Comparison of ENCODE assay signal across 25 cellular contexts in genomic region chr2:190641469-190641868, GRCh38. TPM values are rescaled to one million over a fixed set of nuclear protein-coding genes. Genes with fewer than 3 reads are reported as not detected.
DNase-seq lines count a peak whose midpoint lies in the region; ATAC-seq, FAIRE-seq and TF ChIP-seq lines count a peak whose summit lies in the region.
"Had no signal": no experiment of that assay in that cellular context is flagged by ENCODE, and none has a peak within 500 bp of the region (broad histone marks: within the 10 kb centered on the region; RNA-seq: fewer than 3 reads in every experiment).

No MANE protein-coding gene starts in this region.

- intact Hi-C loops in uterus (cut with DNase I; ENCODE audit: low total_unique reads), result no loop called here

- no peaks in the 10 kb centered on the region for H3K9me3 Mint-ChIP-seq in nephron progenitor cell
- H3K9me3 Mint-ChIP-seq: activated naive CD8-positive, alpha-beta T cell treated with anti-CD3 and anti-CD28 coated beads, Interleukin-2, amount 10 ng/mL, durations not matched to agents 7 days and 5 days; activated T-helper 17 cell treated with anti-CD3 and anti-CD28 coated beads, Interleukin-2, amount 50 U/mL, for 72 hours; stimulated activated naive CD8-positive, alpha-beta T cell treated with anti-CD3 and anti-CD28 coated beads, Interleukin-15, Interleukin-2, amounts not matched to agents 100 ng/mL and 50 ng/mL, for 24 hours had no signal

- in situ Hi-C loops in brain microvascular endothelial cell (cut with HindIII; ENCODE audit: low pct_ligation_motif_present, low sequenced_read_pairs), result no loop called here

- 27% methylated on average over 3 of the region's 3 CpGs for WGBS in A549 (ENCODE audit: missing lambda C conversion rate)

- no peaks in the 10 kb centered on the region for H3K36me3 ChIP-seq in uterus
- H3K36me3 ChIP-seq in brain microvascular endothelial cell (replicated peaks), result no peaks in the 10 kb centered on the region
- H3K36me3 ChIP-seq: esophagus squamous epithelium, spleen, upper lobe of left lung had no signal

- H3K27me3 Mint-ChIP-seq in nephron progenitor cell (ENCODE audit: low read depth, poor library complexity), result no peaks in the 10 kb centered on the region
- H3K27me3 Mint-ChIP-seq: activated T-helper 17 cell treated with anti-CD3 and anti-CD28 coated beads, Interleukin-2, amount 50 U/mL, for 72 hours; stimulated activated naive CD8-positive, alpha-beta T cell treated with anti-CD3 and anti-CD28 coated beads, Interleukin-15, Interleukin-2, amounts not matched to agents 100 ng/mL and 50 ng/mL, for 24 hours had no signal

- H3K9me3 ChIP-seq in A549 (no peaks in the 10 kb centered on the region), uterus (no peaks in the 10 kb centered on the region)
- H3K9me3 ChIP-seq: body of pancreas, esophagus squamous epithelium, SK-N-SH, spleen, upper lobe of left lung had no signal

- DNase-seq in A549 (ENCODE audit: low read depth in 1 of 2, low spot score in 1 of 2) (peak in 1 of 2 experiments; percentile 23), NCI-H526 treated with DMSO at 0.1 percent for 48 hours (lab: John Stamatoyannopoulos, UW) (peak; percentile 76), glomerular visceral epithelial cell (ENCODE audit: extremely low spot score) (peak; percentile 58), nephron progenitor cell (peak; percentile 8), uterus (no peak), brain microvascular endothelial cell (no peak)
- DNase-seq in activated CD8-positive, alpha-beta memory T cell treated with anti-CD3 and anti-CD28 coated beads, Interleukin-2, amount 50 U/mL, for 4 hours, result no peak
- no peak for DNase-seq in activated effector memory CD4-positive, alpha-beta T cell treated with Interleukin-2 at 50 U/mL for 16 hours
- DNase-seq: activated CD4-positive, alpha-beta T cell treated with anti-CD3 and anti-CD28 coated beads, Interleukin-2, amount 50 U/mL, for 1 hour; activated naive CD8-positive, alpha-beta T cell treated with anti-CD3 and anti-CD28 coated beads, Interleukin-2, amount 10 ng/mL, durations not matched to agents 7 days and 5 days; body of pancreas; C1 segment of cervical spinal cord; EL; esophagus squamous epithelium; NCI-H1436; NCI-H524; SK-N-SH; spleen; stimulated activated CD4-positive, alpha-beta T cell treated with anti-CD3 and anti-CD28 coated beads, Interleukin-4, amount 100 ng/mL, for 24 hours; upper lobe of left lung had no signal

- no peak for FAIRE-seq in A549 (lab: Jason Lieb, UNC)
- FAIRE-seq: colon, D721Med had no signal

- TF ChIP-seq EP300 in A549 (IDR thresholded peaks at IDR 0.05), result no peak

- peaks cover 33% of the 10 kb centered on the region for H3K4me1 Mint-ChIP-seq in nephron progenitor cell

- no peaks in the 10 kb centered on the region for H3K36me3 Mint-ChIP-seq in nephron progenitor cell (ENCODE audit: low read depth)
- H3K36me3 Mint-ChIP-seq: activated naive CD8-positive, alpha-beta T cell treated with anti-CD3 and anti-CD28 coated beads, Interleukin-2, amount 10 ng/mL, durations not matched to agents 7 days and 5 days had no signal

- TF ChIP-seq POLR2A in A549 (IDR thresholded peaks at IDR 0.05; ENCODE audit: low read length), result no peak
- TF ChIP-seq POLR2A in uterus (IDR thresholded peaks at IDR 0.05), result no peak

- H3K4me3 ChIP-seq in A549, result no peak overlapping the region
- no peak overlapping the region for H3K4me3 ChIP-seq in uterus
- no peak overlapping the region for H3K4me3 ChIP-seq in brain microvascular endothelial cell (ENCODE audit: low read depth, low read length)
- H3K4me3 ChIP-seq: body of pancreas, esophagus squamous epithelium, spleen, upper lobe of left lung had no signal

- H3K4me3 Mint-ChIP-seq in nephron progenitor cell, result no peak overlapping the region
- H3K4me3 Mint-ChIP-seq: activated naive CD8-positive, alpha-beta T cell treated with anti-CD3 and anti-CD28 coated beads, Interleukin-2, amount 10 ng/mL, durations not matched to agents 7 days and 5 days; activated T-helper 17 cell treated with anti-CD3 and anti-CD28 coated beads, Interleukin-2, amount 50 U/mL, for 72 hours; stimulated activated naive CD8-positive, alpha-beta T cell treated with anti-CD3 and anti-CD28 coated beads, Interleukin-15, Interleukin-2, amounts not matched to agents 100 ng/mL and 50 ng/mL, for 24 hours had no signal

- ATAC-seq in A549, result peak in 1 of 2 experiments; percentile 54; a peak in 3 of 6 replicates
- ATAC-seq: activated T-helper 17 cell treated with anti-CD3 and anti-CD28 coated beads, Interleukin-2, amount 50 U/mL, for 72 hours; body of pancreas had no signal

- POLR2A ChIA-PET in A549 (lab: Yijun Ruan, JAX), result no interaction called here

- CTCF ChIA-PET in A549 (lab: Yijun Ruan, JAX), result no interaction called here

- TF ChIP-seq CTCF in A549 (IDR thresholded peaks at IDR 0.05) (no peak), nephron progenitor cell (IDR thresholded peaks at IDR 0.05) (no peak), uterus (IDR thresholded peaks at IDR 0.05) (no peak), brain microvascular endothelial cell (IDR thresholded peaks at IDR 0.05; ENCODE audit: low read depth, low read length, missing control alignments) (no peak)

- H3K4me2 ChIP-seq in A549, result peak overlapping the region; percentile 64
- H3K4me2 ChIP-seq: SK-N-SH had no signal

- peaks cover 83% of the 10 kb centered on the region for H3K4me1 ChIP-seq in A549
- H3K4me1 ChIP-seq in uterus, result no peaks in the 10 kb centered on the region
- H3K4me1 ChIP-seq: body of pancreas had no signal

- no peak for TF ChIP-seq RAD21 in A549 (conservative IDR thresholded peaks at IDR 0.05 in 1 of 2, IDR thresholded peaks at IDR 0.05 in 1 of 2)

- H3K27me3 ChIP-seq in uterus (no peaks in the 10 kb centered on the region), brain microvascular endothelial cell (replicated peaks) (no peaks in the 10 kb centered on the region)
- H3K27me3 ChIP-seq: body of pancreas, esophagus squamous epithelium, spleen, upper lobe of left lung had no signal

- H3K27ac Mint-ChIP-seq in nephron progenitor cell, result no peak overlapping the region
- H3K27ac Mint-ChIP-seq: activated naive CD8-positive, alpha-beta T cell treated with anti-CD3 and anti-CD28 coated beads, Interleukin-2, amount 10 ng/mL, durations not matched to agents 7 days and 5 days; activated T-helper 17 cell treated with anti-CD3 and anti-CD28 coated beads, Interleukin-2, amount 50 U/mL, for 72 hours; stimulated activated naive CD8-positive, alpha-beta T cell treated with anti-CD3 and anti-CD28 coated beads, Interleukin-15, Interleukin-2, amounts not matched to agents 100 ng/mL and 50 ng/mL, for 24 hours had no signal

- H3K27ac ChIP-seq in A549, result peak overlapping the region; percentile 57 to 79
- H3K27ac ChIP-seq in uterus, result no peak overlapping the region
- H3K27ac ChIP-seq in brain microvascular endothelial cell, result no peak overlapping the region
- H3K27ac ChIP-seq: body of pancreas, spleen, upper lobe of left lung, VCaP had no signal

TF ChIP-seq in A549, 52 proteins besides CTCF, POLR2A, EP300 and RAD21:
- TF ChIP-seq RNF2 (IDR thresholded peaks at IDR 0.05; ENCODE audit: borderline replicate concordance, low read depth), result no peak
- no peak for TF ChIP-seq KDM5A (IDR thresholded peaks at IDR 0.05)
- TF ChIP-seq FOSL2 (IDR thresholded peaks at IDR 0.05), result no peak
- no peak for TF ChIP-seq FOSL2 (CRISPR knock-in tag; IDR thresholded peaks at IDR 0.05)
- TF ChIP-seq, protein P1, sequence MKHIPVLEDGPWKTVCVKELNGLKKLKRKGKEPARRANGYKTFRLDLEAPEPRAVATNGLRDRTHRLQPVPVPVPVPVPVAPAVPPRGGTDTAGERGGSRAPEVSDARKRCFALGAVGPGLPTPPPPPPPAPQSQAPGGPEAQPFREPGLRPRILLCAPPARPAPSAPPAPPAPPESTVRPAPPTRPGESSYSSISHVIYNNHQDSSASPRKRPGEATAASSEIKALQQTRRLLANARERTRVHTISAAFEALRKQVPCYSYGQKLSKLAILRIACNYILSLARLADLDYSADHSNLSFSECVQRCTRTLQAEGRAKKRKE (CRISPR knock-in tag; IDR thresholded peaks at IDR 0.05; ENCODE audit: low read depth), result no peak
- TF ChIP-seq E2F6 (IDR thresholded peaks at IDR 0.05; ENCODE audit: borderline replicate concordance, low read depth), result no peak

RNA-seq across cellular contexts. Expression of gene NAB1, which starts 7.4 kb away (rescaled TPM):
- polyA plus RNA-seq in A549 (2011; rRNA removed) (55.6 and 67.3 TPM in 2 replicates), A549 (2017; fragmentation: RNase III; extraction: RNeasy Plus Mini Kit Qiagen cat#74134 plus additional on column Dnase treatment) (31.8 to 37.8 TPM (median 37.6 TPM) in 3 replicates)
- 16.7 and 17.6 TPM in 2 replicates for polyA plus RNA-seq in A549 (2012; cell fraction: cytosol; rRNA removed)
- 15.7 and 20.3 TPM in 2 replicates for polyA plus RNA-seq in A549 (2012; cell fraction: nucleus; rRNA removed)
- polyA minus RNA-seq in A549 (2011; rRNA and poly(A)+ RNA removed), result 60.9 and 70.4 TPM in 2 replicates
- total RNA-seq in uterus, result 100 to 1,000 TPM in 1 of 4 donors, 10 to 100 TPM in 3; 59.2 to 132 (median 78.2) TPM

Comparison
In these comparisons a context has a peak if more than half of its experiments do, and no peak if none do; other contexts are left out.
1. DNase-seq: peak in NCI-H526 treated with DMSO at 0.1 percent for 48 hours (single experiment), glomerular visceral epithelial cell (single experiment) and nephron progenitor cell (single experiment); none in uterus (0 of 2), brain microvascular endothelial cell (single experiment), activated CD8-positive, alpha-beta memory T cell treated with anti-CD3 and anti-CD28 coated beads, Interleukin-2, amount 50 U/mL, for 4 hours (single experiment) and activated effector memory CD4-positive, alpha-beta T cell treated with Interleukin-2 at 50 U/mL for 16 hours (single experiment).
2. H3K27ac ChIP-seq: peak in A549 (2 of 2); none in uterus (0 of 2) and brain microvascular endothelial cell (single experiment).